Comparison of ENCODE assay signal across 31 cellular contexts in the genomic region with DNA sequence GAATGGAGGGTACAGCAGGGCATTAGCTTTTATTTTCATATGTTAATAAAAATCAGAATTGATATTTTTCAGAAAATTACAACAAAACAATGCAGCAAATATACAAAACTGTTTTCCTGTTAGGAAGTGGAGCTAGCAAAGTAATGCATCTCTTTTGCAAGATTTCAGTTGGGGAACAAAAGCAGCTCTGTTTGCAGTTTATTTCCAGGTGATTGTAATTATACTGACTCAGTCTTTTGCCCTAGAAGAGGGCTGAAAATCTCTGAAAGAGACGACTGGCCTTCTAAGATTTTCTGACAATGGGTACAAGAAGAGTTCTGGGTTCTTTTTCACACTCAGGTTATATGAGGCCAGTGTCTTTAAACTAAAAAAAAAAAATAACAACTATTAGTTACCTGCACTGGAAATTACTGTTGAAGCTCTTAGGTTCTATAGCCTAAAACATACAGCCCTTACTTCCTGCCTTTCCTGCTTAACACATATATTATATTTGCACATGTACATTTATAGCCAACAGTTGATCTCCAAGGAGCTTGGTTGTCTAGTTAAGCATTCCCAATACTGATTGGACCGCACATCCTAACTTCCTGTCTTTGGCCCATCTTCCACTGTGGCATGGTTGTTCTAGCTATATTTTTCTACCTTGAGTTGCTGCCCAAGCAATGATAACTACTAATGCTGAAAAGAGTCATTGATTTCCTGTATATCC.
A peak's percentile ranks its signal among the peaks of the same experiment; 100 is the strongest.
DNase-seq lines count a peak whose midpoint lies in the region; ATAC-seq and TF ChIP-seq lines count a peak whose summit lies in the region.
"Had no signal": no experiment of that assay in that cellular context is flagged by ENCODE, and none has a peak within 500 bp of the region (broad histone marks: within the 10 kb centered on the region; RNA-seq: fewer than 3 reads in every experiment).

No MANE protein-coding gene starts in this region.

- no peak overlapping the region for H3K4me3 Mint-ChIP-seq in osteocyte (ENCODE audit: unreplicated experiment)
- H3K4me3 Mint-ChIP-seq: activated CD4-positive, alpha-beta memory T cell treated with anti-CD3 and anti-CD28 coated beads, Interleukin-2, amount 10 ng/mL, durations not matched to agents 7 days and 5 days; stimulated activated effector memory CD8-positive, alpha-beta T cell treated with anti-CD3 and anti-CD28 coated beads, Interleukin-12 subunit alpha, Interleukin-12 subunit beta, amount 100 ng/mL, for 72 hours had no signal

- TF ChIP-seq CTCF in mammary epithelial cell (conservative IDR thresholded peaks at IDR 0.05 in 1 of 2, IDR thresholded peaks at IDR 0.05 in 1 of 2; ENCODE audit: extremely low read depth in 1 of 2, insufficient read depth in 1 of 2, low read depth in 1 of 2, low read length in 2 of 2) (no peak), breast epithelium (IDR thresholded peaks at IDR 0.05) (no peak), osteocyte (IDR thresholded peaks at IDR 0.05) (no peak), spleen (IDR thresholded peaks at IDR 0.05 in 8 of 11, conservative IDR thresholded peaks at IDR 0.05 in 3 of 11) (no peak)

- no peaks in the 10 kb centered on the region for H3K27me3 ChIP-seq in mammary epithelial cell (ENCODE audit: insufficient read depth, low read length)
- H3K27me3 ChIP-seq in breast epithelium, result no peaks in the 10 kb centered on the region
- H3K27me3 ChIP-seq in Karpas-422 (ENCODE audit: low read length), result no peaks in the 10 kb centered on the region
- no peaks in the 10 kb centered on the region for H3K27me3 ChIP-seq in spleen (replicated peaks in 1 of 7)
- H3K27me3 ChIP-seq: brain microvascular endothelial cell, dorsolateral prefrontal cortex had no signal

- no TSS peak for BruUV-seq in mammary epithelial cell (replicated peaks; lab: Mats Ljungman, UMichigan)

- dilution Hi-C loops in mammary epithelial cell (cut with HindIII; ENCODE audit: low sequenced_read_pairs), result no loop called here

- DNase-seq in mammary epithelial cell, result peak; percentile 53
- no peak for DNase-seq in breast epithelium (ENCODE audit: low spot score in 2 of 2)
- peak; percentile 30 for DNase-seq in dermis blood vessel endothelial cell
- DNase-seq in left colon, result no peak
- DNase-seq in Karpas-422, result no peak
- no peak for DNase-seq in osteocyte (ENCODE audit: extremely low spot score, unreplicated experiment)
- DNase-seq in spleen, result no peak
- no peak for DNase-seq in NCI-H2029 treated with DMSO at 0.1 percent for 48 hours (lab: John Stamatoyannopoulos, UW)
- DNase-seq: activated CD4-positive, alpha-beta memory T cell treated with anti-CD3 and anti-CD28 coated beads, Interleukin-2, amount 10 ng/mL, durations not matched to agents 7 days and 5 days; activated CD4-positive, alpha-beta T cell treated with anti-CD3 and anti-CD28 coated beads for 1 hour; activated CD8-positive, alpha-beta memory T cell treated with anti-CD3 and anti-CD28 coated beads, Interleukin-2, amount 50 U/mL, for 4 hours; activated naive CD4-positive, alpha-beta T cell treated with anti-CD3 and anti-CD28 coated beads, Interleukin-2, amount 50 U/mL, for 16 hours; amygdala; brain microvascular endothelial cell; DMS79 treated with DMSO at 0.1 percent for 48 hours; dorsolateral prefrontal cortex; GDM1; head of caudate nucleus; left ventricle myocardium inferior; mesendoderm; NCI-H1417 treated with DMSO at 0.1 percent for 48 hours; NCI-H2081; NCI-H2227 treated with DMSO at 0.1 percent for 48 hours; NCI-H526; NK-92 treated with Interleukin-12 subunit alpha and Interleukin-12 subunit beta, amount 100 ng/mL, for 24 hours; psoas muscle; Right ventricle myocardium superior; stimulated activated CD4-positive, alpha-beta T cell treated with anti-CD3 and anti-CD28 coated beads, Interleukin-15, amount 100 ng/mL, for 24 hours; trophoblast cell had no signal

- H3K9me2 ChIP-seq in Karpas-422 (replicated peaks; ENCODE audit: insufficient read depth, low read length), result no peaks in the 10 kb centered on the region

- H4K20me1 ChIP-seq in mammary epithelial cell (ENCODE audit: insufficient read depth, low read length) (no peaks in the 10 kb centered on the region), Karpas-422 (ENCODE audit: insufficient read depth, low read depth, low read length) (no peaks in the 10 kb centered on the region)

- ATAC-seq in left colon, result peak; percentile 90
- ATAC-seq: psoas muscle; stimulated activated effector memory CD8-positive, alpha-beta T cell treated with anti-CD3 and anti-CD28 coated beads, Interleukin-12 subunit alpha, Interleukin-12 subunit beta, amount 100 ng/mL, for 72 hours had no signal

- H3K4me2 ChIP-seq in mammary epithelial cell (ENCODE audit: insufficient read depth, low read depth, low read length) (no peak overlapping the region), Karpas-422 (ENCODE audit: low read depth, low read length, poor library complexity, severe bottlenecking) (no peak overlapping the region)
- H3K4me2 ChIP-seq: KMS-11 had no signal

- H3K9me3 Mint-ChIP-seq in osteocyte (ENCODE audit: unreplicated experiment), result no peaks in the 10 kb centered on the region
- H3K9me3 Mint-ChIP-seq: activated CD4-positive, alpha-beta memory T cell treated with anti-CD3 and anti-CD28 coated beads, Interleukin-2, amount 10 ng/mL, durations not matched to agents 7 days and 5 days; stimulated activated effector memory CD8-positive, alpha-beta T cell treated with anti-CD3 and anti-CD28 coated beads, Interleukin-12 subunit alpha, Interleukin-12 subunit beta, amount 100 ng/mL, for 72 hours had no signal

- in situ Hi-C loops in mammary epithelial cell (cut with MboI; ENCODE audit: low sequenced_read_pairs in 2 of 2), result no loop called here

- 0% methylated on average over 1 of the region's 2 CpGs for whole genome bisulfite sequencing in mammary epithelial cell (ENCODE audit: low coverage, missing lambda C conversion rate)
- 64 to 86% (median 78%) methylated on average over 2 of the region's 2 CpGs for WGBS in spleen, 5 donors

- no peaks in the 10 kb centered on the region for H3K36me3 ChIP-seq in mammary epithelial cell (ENCODE audit: insufficient read depth, low read length)
- H3K36me3 ChIP-seq in breast epithelium, result no peaks in the 10 kb centered on the region
- H3K36me3 ChIP-seq in Karpas-422 (ENCODE audit: insufficient read depth, low read length), result no peaks in the 10 kb centered on the region
- no peaks in the 10 kb centered on the region for H3K36me3 ChIP-seq in spleen
- H3K36me3 ChIP-seq: brain microvascular endothelial cell, left ventricle myocardium inferior had no signal

- no peak overlapping the region for H3K27ac Mint-ChIP-seq in osteocyte (ENCODE audit: unreplicated experiment)
- H3K27ac Mint-ChIP-seq: activated CD4-positive, alpha-beta memory T cell treated with anti-CD3 and anti-CD28 coated beads, Interleukin-2, amount 10 ng/mL, durations not matched to agents 7 days and 5 days; stimulated activated effector memory CD8-positive, alpha-beta T cell treated with anti-CD3 and anti-CD28 coated beads, Interleukin-12 subunit alpha, Interleukin-12 subunit beta, amount 100 ng/mL, for 72 hours had no signal

- H3K9me3 ChIP-seq in mammary epithelial cell (replicated peaks; ENCODE audit: insufficient read depth, low read length) (no peaks in the 10 kb centered on the region), breast epithelium (no peaks in the 10 kb centered on the region), Karpas-422 (ENCODE audit: low read length) (no peaks in the 10 kb centered on the region), spleen (no peaks in the 10 kb centered on the region)
- H3K9me3 ChIP-seq: left ventricle myocardium inferior, psoas muscle had no signal

- H3K4me3 ChIP-seq in mammary epithelial cell (replicated peaks in 1 of 3; ENCODE audit: insufficient read depth in 1 of 3, low read depth in 2 of 3, low read length in 3 of 3) (no peak overlapping the region), breast epithelium (no peak overlapping the region), Karpas-422 (ENCODE audit: low read length) (no peak overlapping the region), spleen (no peak overlapping the region)
- H3K4me3 ChIP-seq: dorsolateral prefrontal cortex, left ventricle myocardium inferior, psoas muscle had no signal

- CTCF ChIA-PET in mammary epithelial cell (lab: Charles Lee; ENCODE audit: low non-redundant PET), result no interaction called here

- H3K36me3 Mint-ChIP-seq in osteocyte (ENCODE audit: unreplicated experiment), result no peaks in the 10 kb centered on the region
- H3K36me3 Mint-ChIP-seq: stimulated activated effector memory CD8-positive, alpha-beta T cell treated with anti-CD3 and anti-CD28 coated beads, Interleukin-12 subunit alpha, Interleukin-12 subunit beta, amount 100 ng/mL, for 72 hours had no signal

- peaks cover 12% of the 10 kb centered on the region for H3K27me3 Mint-ChIP-seq in osteocyte (ENCODE audit: unreplicated experiment)

- H3K27ac ChIP-seq in mammary epithelial cell (ENCODE audit: insufficient read depth, low read depth, low read length) (peak overlapping the region; percentile 37), breast epithelium (peak overlapping the region in 1 of 2 donors; percentile 4), Karpas-422 (ENCODE audit: low read length) (no peak overlapping the region), spleen (peak overlapping the region in 1 of 8 donors; percentile 59)
- H3K27ac ChIP-seq: brain microvascular endothelial cell, dorsolateral prefrontal cortex, KMS-11, psoas muscle had no signal

- H3K9ac ChIP-seq in mammary epithelial cell (ENCODE audit: insufficient read depth, low read length), result no peak overlapping the region
- H3K9ac ChIP-seq in Karpas-422 (ENCODE audit: low read length), result no peak overlapping the region
- H3K9ac ChIP-seq: KMS-11 had no signal

- TF ChIP-seq POLR2A in breast epithelium (IDR thresholded peaks at IDR 0.05) (no peak), spleen (IDR thresholded peaks at IDR 0.05) (no peak)

- H2AFZ ChIP-seq in mammary epithelial cell (ENCODE audit: low read depth, low read length) (peak overlapping the region; percentile 50), Karpas-422 (ENCODE audit: low read length) (no peak overlapping the region)

- H3K79me2 ChIP-seq in mammary epithelial cell (ENCODE audit: insufficient read depth, low read length) (no peaks in the 10 kb centered on the region), Karpas-422 (ENCODE audit: low read length) (no peaks in the 10 kb centered on the region)

- intact Hi-C loops in mammary epithelial cell (cut with micrococcal nuclease) (no loop called here), breast epithelium (cut with DNase I; ENCODE audit: low total_unique reads) (no loop called here), left colon (cut with DNase I, micrococcal nuclease) (no loop called here), spleen (cut with DNase I; ENCODE audit: low total_unique reads) (no loop called here)

- H3K4me1 Mint-ChIP-seq in osteocyte (ENCODE audit: unreplicated experiment), result peaks cover 45% of the 10 kb centered on the region

- H3K4me1 ChIP-seq in mammary epithelial cell (ENCODE audit: insufficient read depth, low read length) (peaks cover 49% of the 10 kb centered on the region), breast epithelium (no peaks in the 10 kb centered on the region), Karpas-422 (ENCODE audit: low read length) (peaks cover 30% of the 10 kb centered on the region), spleen (peaks cover 0 to 44% (median 21%) of the 10 kb centered on the region in 6 donors)

Comparison
In these comparisons a context has a peak if more than half of its experiments do, and no peak if none do; other contexts are left out.
1. DNase-seq: peak in mammary epithelial cell (single experiment) and dermis blood vessel endothelial cell (single experiment); none in breast epithelium (0 of 2), left colon (0 of 2), Karpas-422 (single experiment), osteocyte (single experiment), spleen (single experiment) and NCI-H2029 treated with DMSO at 0.1 percent for 48 hours (single experiment).